Comparison of ENCODE assay signal across 24 cellular contexts in genomic region chr9:108411632-108412031, GRCh38.
"Had no signal": no experiment of that assay in that cellular context is flagged by ENCODE, and none has a peak within 500 bp of the region (broad histone marks: within the 10 kb centered on the region; RNA-seq: fewer than 3 reads in every experiment).

No MANE protein-coding gene starts in this region.

- H3K27ac ChIP-seq: KMS-11, SJSA1, SK-N-MC had no signal

- H3K9me3 ChIP-seq: SJSA1 had no signal

- DNase-seq: IMR-90; Kasumi-1; MM.1S; NCI-H1092 treated with DMSO at 0.1 percent for 48 hours; NCI-H1436; NCI-H187; NCI-H2029; NCI-H2081 treated with DMSO at 0.1 percent for 48 hours; NCI-H2171; NCI-H226; NCI-H446; NCI-H510A; NCI-H524 treated with DMSO at 0.1 percent for 48 hours; NCI-H69; NCI-H774; NK-92 treated with Interleukin-12 subunit alpha and Interleukin-12 subunit beta, amount 100 ng/mL, for 24 hours; Right ventricle myocardium superior; RPMI8226; SIG-M5 had no signal

- H3K4me1 ChIP-seq: SJSA1 had no signal

- H3K9ac ChIP-seq: KMS-11 had no signal

- H3K4me3 ChIP-seq: SJSA1, SK-N-MC had no signal

- H3K27me3 ChIP-seq: SJSA1 had no signal

- H3K36me3 ChIP-seq: SJSA1 had no signal

- ATAC-seq: HepG2 had no signal

- H3K4me2 ChIP-seq: KMS-11 had no signal

- FAIRE-seq: HepG2, RCC 7860 had no signal
